ENCODE assay signal across 1 cellular context in genomic region chr16:661184-661821, GRCh38.
TF ChIP-seq lines count a peak whose summit lies in the region.

No MANE protein-coding gene starts in this region.

TF ChIP-seq in WTC11, 78 proteins besides CTCF, POLR2A, EP300 and RAD21 (continued from another document):
- TF ChIP-seq, protein P1, sequence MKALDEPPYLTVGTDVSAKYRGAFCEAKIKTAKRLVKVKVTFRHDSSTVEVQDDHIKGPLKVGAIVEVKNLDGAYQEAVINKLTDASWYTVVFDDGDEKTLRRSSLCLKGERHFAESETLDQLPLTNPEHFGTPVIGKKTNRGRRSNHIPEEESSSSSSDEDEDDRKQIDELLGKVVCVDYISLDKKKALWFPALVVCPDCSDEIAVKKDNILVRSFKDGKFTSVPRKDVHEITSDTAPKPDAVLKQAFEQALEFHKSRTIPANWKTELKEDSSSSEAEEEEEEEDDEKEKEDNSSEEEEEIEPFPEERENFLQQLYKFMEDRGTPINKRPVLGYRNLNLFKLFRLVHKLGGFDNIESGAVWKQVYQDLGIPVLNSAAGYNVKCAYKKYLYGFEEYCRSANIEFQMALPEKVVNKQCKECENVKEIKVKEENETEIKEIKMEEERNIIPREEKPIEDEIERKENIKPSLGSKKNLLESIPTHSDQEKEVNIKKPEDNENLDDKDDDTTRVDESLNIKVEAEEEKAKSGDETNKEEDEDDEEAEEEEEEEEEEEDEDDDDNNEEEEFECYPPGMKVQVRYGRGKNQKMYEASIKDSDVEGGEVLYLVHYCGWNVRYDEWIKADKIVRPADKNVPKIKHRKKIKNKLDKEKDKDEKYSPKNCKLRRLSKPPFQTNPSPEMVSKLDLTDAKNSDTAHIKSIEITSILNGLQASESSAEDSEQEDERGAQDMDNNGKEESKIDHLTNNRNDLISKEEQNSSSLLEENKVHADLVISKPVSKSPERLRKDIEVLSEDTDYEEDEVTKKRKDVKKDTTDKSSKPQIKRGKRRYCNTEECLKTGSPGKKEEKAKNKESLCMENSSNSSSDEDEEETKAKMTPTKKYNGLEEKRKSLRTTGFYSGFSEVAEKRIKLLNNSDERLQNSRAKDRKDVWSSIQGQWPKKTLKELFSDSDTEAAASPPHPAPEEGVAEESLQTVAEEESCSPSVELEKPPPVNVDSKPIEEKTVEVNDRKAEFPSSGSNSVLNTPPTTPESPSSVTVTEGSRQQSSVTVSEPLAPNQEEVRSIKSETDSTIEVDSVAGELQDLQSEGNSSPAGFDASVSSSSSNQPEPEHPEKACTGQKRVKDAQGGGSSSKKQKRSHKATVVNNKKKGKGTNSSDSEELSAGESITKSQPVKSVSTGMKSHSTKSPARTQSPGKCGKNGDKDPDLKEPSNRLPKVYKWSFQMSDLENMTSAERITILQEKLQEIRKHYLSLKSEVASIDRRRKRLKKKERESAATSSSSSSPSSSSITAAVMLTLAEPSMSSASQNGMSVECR (CRISPR knock-in tag; IDR thresholded peaks at IDR 0.05; ENCODE audit: borderline replicate concordance) = no peak
